ENCODE assay signal across 29 cellular contexts in genomic region chr11:21707116-21707769, GRCh38.
"Had no signal": no experiment of that assay in that cellular context is flagged by ENCODE, and none has a peak within 500 bp of the region (broad histone marks: within the 10 kb centered on the region; RNA-seq: fewer than 3 reads in every experiment).

No MANE protein-coding gene starts in this region.

- ATAC-seq: activated naive CD4-positive, alpha-beta T cell treated with anti-CD3 and anti-CD28 coated beads, Interleukin-2, amount 50 U/mL, for 72 hours; activated T-cell treated with anti-CD3 and anti-CD28 coated beads, Interleukin-2, amount 50 U/mL, for 4 hours; Panc1; SK-N-SH treated with all-trans-retinoic acid at 6 μM for 48 hours; T-cell; T-helper 17 cell had no signal

- H3K36me3 ChIP-seq: adrenal gland had no signal

- H3K4me1 ChIP-seq: adrenal gland had no signal

- H3K4me3 ChIP-seq: adrenal gland had no signal

- H3K27me3 ChIP-seq: adrenal gland had no signal

- H3K27ac ChIP-seq: adrenal gland, VCaP had no signal

- H3K9me3 ChIP-seq: adrenal gland had no signal

- DNase-seq: activated B cell treated with CpG ODN at 0.5 μM for 24 hours; activated CD4-positive, alpha-beta memory T cell treated with anti-CD3 and anti-CD28 coated beads for 36 hours; activated CD4-positive, alpha-beta T cell treated with anti-CD3 and anti-CD28 coated beads for 4 hours; activated CD4-positive, alpha-beta T cell treated with anti-CD3 and anti-CD28 coated beads, Interleukin-2, amount 50 U/mL, for 1 hour; activated CD4-positive, CD25-positive, alpha-beta regulatory T cell treated with anti-CD3 and anti-CD28 coated beads, Interleukin-2, amount 50 U/mL, for 72 hours; activated CD8-positive, alpha-beta memory T cell treated with anti-CD3 and anti-CD28 coated beads, Interleukin-2, amount 50 U/mL, for 4 hours; activated gamma-delta T cell treated with Interleukin-2 at 50 U/mL for 16 hours; activated naive CD4-positive, alpha-beta T cell treated with anti-CD3 and anti-CD28 coated beads for 36 hours; activated T-cell treated with anti-CD3 and anti-CD28 coated beads for 4 hours; activated T-cell treated with anti-CD3 and anti-CD28 coated beads, Interleukin-2, amount 50 U/mL, for 4 hours; adrenal gland; caudate nucleus; cerebellar nuclear complex; MV-4-11; NCI-H1092; NCI-H1436 treated with DMSO at 0.1 percent for 48 hours; NCI-H1694 treated with DMSO at 0.1 percent for 48 hours; NCI-H2029; NCI-H345; NCI-H526; NCI-H748 treated with DMSO at 0.1 percent for 48 hours; OCI-M1; SHP77 treated with DMSO at 0.1 percent for 48 hours; T-cell; T-helper 17 cell had no signal
